ENCODE assay signal across 14 cellular contexts in genomic region chr6:44452725-44453124, GRCh38.
DNase-seq lines count a peak whose midpoint lies in the region; ATAC-seq and TF ChIP-seq lines count a peak whose summit lies in the region.
"Had no signal": no experiment of that assay in that cellular context is flagged by ENCODE, and none has a peak within 500 bp of the region (broad histone marks: within the 10 kb centered on the region; RNA-seq: fewer than 3 reads in every experiment).

No MANE protein-coding gene starts in this region.

- intact Hi-C loops in PC-9 (cut with micrococcal nuclease; ENCODE audit: unreplicated experiment), result loop anchor here (10.0 kb wide), 1 partner anchor 1548 kb away; no protein-coding TSS in a partner anchor

- peaks cover 7% of the 10 kb centered on the region; the same call in 1 of the 2 replicates for H3K36me3 ChIP-seq in PC-9 (ENCODE audit: low read depth)
- H3K36me3 ChIP-seq: prostate gland had no signal

- H4K20me1 ChIP-seq in PC-9 (ENCODE audit: insufficient read depth), result peaks cover 6% of the 10 kb centered on the region; the same call in 1 of the 2 replicates

- H3K4me1 ChIP-seq in PC-9 (replicated peaks; ENCODE audit: insufficient read depth), result peaks cover 24% of the 10 kb centered on the region; the same call in 1 of the 2 replicates
- H3K4me1 ChIP-seq: prostate gland had no signal

- H3K27me3 Mint-ChIP-seq in nephron progenitor cell (ENCODE audit: low read depth, poor library complexity), result no peaks in the 10 kb centered on the region

- H2AFZ ChIP-seq in PC-9, result no peak overlapping the region

- H3F3A ChIP-seq in PC-9 (ENCODE audit: insufficient read depth, low read depth), result peaks cover 28% of the 10 kb centered on the region

- BruUV-seq in PC-9 (replicated peaks; lab: Mats Ljungman, UMichigan), result no TSS peak

- no peak overlapping the region for H3K4me3 ChIP-seq in PC-9
- H3K4me3 ChIP-seq: adrenal gland, gastrocnemius medialis, lower lobe of right lung, prostate gland, tibial nerve had no signal

- DNase-seq in EH (ENCODE audit: low read depth) (peak; percentile 79), PC-9 (peak; percentile 35 to 83), dermis microvascular lymphatic vessel endothelial cell (ENCODE audit: low read depth in 2 of 2) (peak; percentile 63 to 65), nephron progenitor cell (no peak), NCI-H524 treated with DMSO at 0.1 percent for 48 hours (lab: John Stamatoyannopoulos, UW) (no peak), NCI-H1694 (lab: John Stamatoyannopoulos, UW) (no peak), hypothalamus (lab: John Stamatoyannopoulos, UW) (no peak)
- DNase-seq: adrenal gland, DND-41, gastrocnemius medialis, lower lobe of right lung had no signal

- no peak overlapping the region for H3K4me3 Mint-ChIP-seq in nephron progenitor cell

- H3K9me2 ChIP-seq in PC-9 (ENCODE audit: insufficient read depth), result no peaks in the 10 kb centered on the region

- peak overlapping the region; percentile 68 for H3K27ac ChIP-seq in PC-9
- H3K27ac ChIP-seq: adrenal gland, gastrocnemius medialis, lower lobe of right lung, prostate gland had no signal

- peak overlapping the region; percentile 33 for H3K27ac Mint-ChIP-seq in nephron progenitor cell

- no peaks in the 10 kb centered on the region for H3K9me3 ChIP-seq in PC-9 (ENCODE audit: insufficient read depth, low read depth)
- H3K9me3 ChIP-seq: gastrocnemius medialis, lower lobe of right lung, prostate gland, tibial nerve had no signal

- CTCF ChIA-PET in PC-9 (lab: Charles Lee), result no interaction called here

- H3K9me3 Mint-ChIP-seq in nephron progenitor cell, result no peaks in the 10 kb centered on the region

- peak overlapping the region; percentile 23; the same call in 1 of the 2 replicates for H3K4me2 ChIP-seq in PC-9

- H3K36me3 Mint-ChIP-seq in nephron progenitor cell (ENCODE audit: low read depth), result peaks cover 29% of the 10 kb centered on the region

- ATAC-seq in GM21515 (IDR thresholded peaks at IDR 0.05; ENCODE audit: unreplicated experiment), result no peak
- ATAC-seq: gastrocnemius medialis, lower lobe of right lung had no signal

- POLR2A ChIA-PET in PC-9 (lab: Charles Lee; ENCODE audit: unreplicated experiment), result no interaction called here

- TF ChIP-seq CTCF in PC-9 (conservative IDR thresholded peaks at IDR 0.05) (no peak), nephron progenitor cell (IDR thresholded peaks at IDR 0.05) (no peak)

- no peaks in the 10 kb centered on the region for H3K27me3 ChIP-seq in PC-9 (ENCODE audit: insufficient read depth, low read depth)
- H3K27me3 ChIP-seq: adrenal gland, gastrocnemius medialis, tibial nerve had no signal

- H3K79me2 ChIP-seq in PC-9 (ENCODE audit: low read depth), result no peaks in the 10 kb centered on the region

- H3K4me1 Mint-ChIP-seq in nephron progenitor cell, result peaks cover 19% of the 10 kb centered on the region

Comparison
In these comparisons a context has a peak if more than half of its experiments do, and no peak if none do; other contexts are left out.
1. DNase-seq: peak in EH (single experiment), PC-9 (2 of 2) and dermis microvascular lymphatic vessel endothelial cell (2 of 2); none in nephron progenitor cell (single experiment), NCI-H524 treated with DMSO at 0.1 percent for 48 hours (single experiment), NCI-H1694 (single experiment) and hypothalamus (0 of 51).